10 cellular contexts compared by ENCODE assay signal in genomic region chr2:231222318-231223000, GRCh38. TPM values are rescaled to one million over a fixed set of nuclear protein-coding genes. Genes with fewer than 3 reads are reported as not detected.
DNase-seq lines count a peak whose midpoint lies in the region; ATAC-seq and TF ChIP-seq lines count a peak whose summit lies in the region.
"Had no signal": no experiment of that assay in that cellular context is flagged by ENCODE, and none has a peak within 500 bp of the region (broad histone marks: within the 10 kb centered on the region; RNA-seq: fewer than 3 reads in every experiment).

No MANE protein-coding gene starts in this region.

- intact Hi-C loops in activated T-helper 1 cell treated with anti-CD3 and anti-CD28 coated beads, Interleukin-12 subunit alpha, Interleukin-12 subunit beta, Interleukin-2, Interleukin-4 antibody, amounts not matched to agents 30 ng/mL and 10 ng/mL and 1 ng/mL, durations not matched to agents 14 hours and 24 hours and 36 hours (cut with micrococcal nuclease), result no loop called here

- H3K9me3 Mint-ChIP-seq in activated T-helper 1 cell treated with anti-CD3 and anti-CD28 coated beads, Interleukin-12 subunit alpha, Interleukin-12 subunit beta, Interleukin-2, Interleukin-4 antibody, amounts not matched to agents 30 ng/mL and 10 ng/mL and 1 ng/mL, durations not matched to agents 14 hours and 24 hours and 36 hours, result no peaks in the 10 kb centered on the region

- H3K27me3 Mint-ChIP-seq in activated T-helper 1 cell treated with anti-CD3 and anti-CD28 coated beads, Interleukin-12 subunit alpha, Interleukin-12 subunit beta, Interleukin-2, Interleukin-4 antibody, amounts not matched to agents 30 ng/mL and 10 ng/mL and 1 ng/mL, durations not matched to agents 14 hours and 24 hours and 36 hours (ENCODE audit: insufficient read depth), result peaks cover 2% of the 10 kb centered on the region
- H3K27me3 Mint-ChIP-seq: B cell had no signal

- no peak overlapping the region for H3K4me3 Mint-ChIP-seq in activated T-helper 1 cell treated with anti-CD3 and anti-CD28 coated beads, Interleukin-12 subunit alpha, Interleukin-12 subunit beta, Interleukin-2, Interleukin-4 antibody, amounts not matched to agents 30 ng/mL and 10 ng/mL and 1 ng/mL, durations not matched to agents 14 hours and 24 hours and 36 hours
- H3K4me3 Mint-ChIP-seq: B cell had no signal

- no peak for TF ChIP-seq CTCF in AG04450 (IDR thresholded peaks at IDR 0.05; ENCODE audit: low read depth, low read length)

- peak; percentile 71 for ATAC-seq in GM19452 (IDR thresholded peaks at IDR 0.05; ENCODE audit: unreplicated experiment)
- peak; percentile 72 for ATAC-seq in HG03442 (IDR thresholded peaks at IDR 0.05; ENCODE audit: unreplicated experiment)

- H3K36me3 Mint-ChIP-seq in activated T-helper 1 cell treated with anti-CD3 and anti-CD28 coated beads, Interleukin-12 subunit alpha, Interleukin-12 subunit beta, Interleukin-2, Interleukin-4 antibody, amounts not matched to agents 30 ng/mL and 10 ng/mL and 1 ng/mL, durations not matched to agents 14 hours and 24 hours and 36 hours (ENCODE audit: low read depth), result no peaks in the 10 kb centered on the region

- DNase-seq in AG04450 (ENCODE audit: low read depth, low spot score), result peak; percentile 65
- DNase-seq in foreskin melanocyte, result peak; percentile 99
- no peak for DNase-seq in Ammon's horn (ENCODE audit: low spot score)
- DNase-seq in activated CD4-positive, CD25-positive, alpha-beta regulatory T cell (lab: John Stamatoyannopoulos, UW), result no peak
- no peak for DNase-seq in activated T-helper 1 cell treated with anti-CD3 and anti-CD28 coated beads, Interleukin-12 subunit alpha, Interleukin-12 subunit beta, Interleukin-2, Interleukin-4 antibody, amounts not matched to agents 30 ng/mL and 10 ng/mL and 1 ng/mL, durations not matched to agents 14 hours and 24 hours and 36 hours (ENCODE audit: low spot score)
- DNase-seq in stimulated activated CD4-positive, alpha-beta T cell treated with anti-CD3 and anti-CD28 coated beads, Interleukin-12 subunit alpha, Interleukin-12 subunit beta, amount 100 ng/mL, for 4 hours, result no peak
- DNase-seq: stimulated activated CD8-positive, alpha-beta memory T cell treated with anti-CD3 and anti-CD28 coated beads, Interleukin-4, amount 100 ng/mL, for 48 hours had no signal

- no peaks in the 10 kb centered on the region for H3K4me1 Mint-ChIP-seq in activated T-helper 1 cell treated with anti-CD3 and anti-CD28 coated beads, Interleukin-12 subunit alpha, Interleukin-12 subunit beta, Interleukin-2, Interleukin-4 antibody, amounts not matched to agents 30 ng/mL and 10 ng/mL and 1 ng/mL, durations not matched to agents 14 hours and 24 hours and 36 hours (ENCODE audit: low read depth)

- CTCF ChIA-PET in AG04450 (lab: Charles Lee), result interaction anchor here (1.1 to 1.8 kb wide), 2 partner anchors 75 to 117 kb away, joined by 6 to 7 read pairs; no protein-coding TSS in a partner anchor

- no peaks in the 10 kb centered on the region for H3K9me3 ChIP-seq in AG04450 (ENCODE audit: control insufficient read depth, insufficient read depth, low read length)

- no peaks in the 10 kb centered on the region for H3K27me3 ChIP-seq in AG04450 (ENCODE audit: control insufficient read depth, insufficient read depth, low read length)

- no peak overlapping the region for H3K27ac Mint-ChIP-seq in activated T-helper 1 cell treated with anti-CD3 and anti-CD28 coated beads, Interleukin-12 subunit alpha, Interleukin-12 subunit beta, Interleukin-2, Interleukin-4 antibody, amounts not matched to agents 30 ng/mL and 10 ng/mL and 1 ng/mL, durations not matched to agents 14 hours and 24 hours and 36 hours
- H3K27ac Mint-ChIP-seq: B cell had no signal

- peak overlapping the region; percentile 72 for H3K27ac ChIP-seq in AG04450 (ENCODE audit: low read depth, low read length)

- POLR2A ChIA-PET in AG04450 (lab: Yijun Ruan, JAX), result interaction anchor here (0.6 to 1.6 kb wide), 4 partner anchors 10 to 242 kb away, joined by 3 to 7 read pairs (median 5); partner anchors contain the start of gene NCL

- H3K4me3 ChIP-seq in AG04450 (ENCODE audit: low read depth, low read length), result no peak overlapping the region

RNA-seq across cellular contexts. Expression of gene ARMC9, which starts 24.0 kb away (rescaled TPM):
- polyA plus RNA-seq in AG04450 (2011; rRNA removed), result 49.4 and 51.2 TPM in 2 replicates
- polyA minus RNA-seq in AG04450 (2011; rRNA and poly(A)+ RNA removed), result 74.6 and 110 TPM in 2 replicates
- total RNA-seq in activated T-helper 1 cell treated with anti-CD3 and anti-CD28 coated beads, Interleukin-12 subunit alpha, Interleukin-12 subunit beta, Interleukin-2, Interleukin-4 antibody, amounts not matched to agents 30 ng/mL and 10 ng/mL and 1 ng/mL, durations not matched to agents 14 hours and 24 hours and 36 hours, result 2.2 and 3.8 TPM in 2 replicates

Comparison
In these comparisons a context has a peak if more than half of its experiments do, and no peak if none do; other contexts are left out.
1. DNase-seq: peak in AG04450 (single experiment) and foreskin melanocyte (single experiment); none in Ammon's horn (single experiment), activated CD4-positive, CD25-positive, alpha-beta regulatory T cell (0 of 4), activated T-helper 1 cell treated with anti-CD3 and anti-CD28 coated beads, Interleukin-12 subunit alpha, Interleukin-12 subunit beta, Interleukin-2, Interleukin-4 antibody, amounts not matched to agents 30 ng/mL and 10 ng/mL and 1 ng/mL, durations not matched to agents 14 hours and 24 hours and 36 hours (single experiment) and stimulated activated CD4-positive, alpha-beta T cell treated with anti-CD3 and anti-CD28 coated beads, Interleukin-12 subunit alpha, Interleukin-12 subunit beta, amount 100 ng/mL, for 4 hours (single experiment).